1 cellular context compared by ENCODE assay signal in genomic region chr6:35496036-35496850, GRCh38.
A peak's percentile ranks its signal among the peaks of the same experiment; 100 is the strongest.
TF ChIP-seq lines count a peak whose summit lies in the region.

No MANE protein-coding gene starts in this region.

TF ChIP-seq in H1, 55 proteins besides CTCF, POLR2A, EP300 and RAD21:
- TF ChIP-seq EZH2 (IDR thresholded peaks at IDR 0.05; ENCODE audit: low read depth, low read length, severe bottlenecking) (no peak), SIN3A (conservative IDR thresholded peaks at IDR 0.05 in 1 of 2, IDR thresholded peaks at IDR 0.05 in 1 of 2; ENCODE audit: low read depth in 1 of 2, low read length in 2 of 2) (peak; percentile 52 to 62; a peak in 2 of 4 replicates), SAP30 (IDR thresholded peaks at IDR 0.05; ENCODE audit: insufficient read depth, insufficient replicate concordance, low read length) (peak; percentile 28), PHF8 (conservative IDR thresholded peaks at IDR 0.05; ENCODE audit: low read depth, low read length) (0 out of 2 replicates have a peak, but pooled peaks have one; percentile 3)
